In the genomic region with DNA sequence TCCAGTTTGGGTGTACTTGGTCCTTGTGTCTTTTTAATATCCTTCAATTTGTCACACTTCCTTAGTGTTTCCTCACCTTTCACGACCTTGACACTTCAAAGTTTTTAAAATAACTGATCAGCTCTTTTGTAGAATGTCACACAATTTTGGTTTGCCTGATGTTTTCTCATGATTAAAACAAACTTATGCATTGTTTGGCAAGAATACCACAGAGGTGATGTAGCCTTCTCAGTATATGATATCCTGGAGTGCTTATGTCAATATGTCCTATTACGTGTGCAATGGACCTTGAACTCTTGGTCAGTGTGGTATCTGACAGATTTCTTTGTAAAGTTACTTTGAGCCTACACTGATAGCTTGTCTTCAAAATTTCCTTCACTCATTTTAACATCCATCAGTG, we compare ENCODE assay signal across 1 cellular context.
A peak's percentile ranks its signal among the peaks of the same experiment; 100 is the strongest.
TF ChIP-seq lines count a peak whose summit lies in the region.

No MANE protein-coding gene starts in this region.

TF ChIP-seq in HepG2, 621 proteins besides CTCF, POLR2A, EP300 and RAD21 (continued from another document):
- TF ChIP-seq, protein P1, sequence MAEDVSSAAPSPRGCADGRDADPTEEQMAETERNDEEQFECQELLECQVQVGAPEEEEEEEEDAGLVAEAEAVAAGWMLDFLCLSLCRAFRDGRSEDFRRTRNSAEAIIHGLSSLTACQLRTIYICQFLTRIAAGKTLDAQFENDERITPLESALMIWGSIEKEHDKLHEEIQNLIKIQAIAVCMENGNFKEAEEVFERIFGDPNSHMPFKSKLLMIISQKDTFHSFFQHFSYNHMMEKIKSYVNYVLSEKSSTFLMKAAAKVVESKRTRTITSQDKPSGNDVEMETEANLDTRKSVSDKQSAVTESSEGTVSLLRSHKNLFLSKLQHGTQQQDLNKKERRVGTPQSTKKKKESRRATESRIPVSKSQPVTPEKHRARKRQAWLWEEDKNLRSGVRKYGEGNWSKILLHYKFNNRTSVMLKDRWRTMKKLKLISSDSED (CRISPR knock-in tag; IDR thresholded peaks at IDR 0.05), result no peak
- TF ChIP-seq ZBTB20 (CRISPR knock-in tag; IDR thresholded peaks at IDR 0.05; ENCODE audit: borderline replicate concordance, low read depth), result peak; percentile 93; the same call in 1 of the 2 replicates
- no peak for TF ChIP-seq ZNF709 (CRISPR knock-in tag; IDR thresholded peaks at IDR 0.05)
- TF ChIP-seq, protein P2, sequence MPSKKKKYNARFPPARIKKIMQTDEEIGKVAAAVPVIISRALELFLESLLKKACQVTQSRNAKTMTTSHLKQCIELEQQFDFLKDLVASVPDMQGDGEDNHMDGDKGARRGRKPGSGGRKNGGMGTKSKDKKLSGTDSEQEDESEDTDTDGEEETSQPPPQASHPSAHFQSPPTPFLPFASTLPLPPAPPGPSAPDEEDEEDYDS (CRISPR knock-in tag; IDR thresholded peaks at IDR 0.05), result peak; percentile 40; the same call in 1 of the 2 replicates
- TF ChIP-seq FOXP1 (IDR thresholded peaks at IDR 0.05), result no peak; the same call in 1 of the 2 replicates
- peak; percentile 91 for TF ChIP-seq FOXP1 (CRISPR knock-in tag; IDR thresholded peaks at IDR 0.05)
- TF ChIP-seq, protein P3, sequence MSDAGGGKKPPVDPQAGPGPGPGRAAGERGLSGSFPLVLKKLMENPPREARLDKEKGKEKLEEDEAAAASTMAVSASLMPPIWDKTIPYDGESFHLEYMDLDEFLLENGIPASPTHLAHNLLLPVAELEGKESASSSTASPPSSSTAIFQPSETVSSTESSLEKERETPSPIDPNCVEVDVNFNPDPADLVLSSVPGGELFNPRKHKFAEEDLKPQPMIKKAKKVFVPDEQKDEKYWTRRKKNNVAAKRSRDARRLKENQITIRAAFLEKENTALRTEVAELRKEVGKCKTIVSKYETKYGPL (CRISPR knock-in tag; IDR thresholded peaks at IDR 0.05), result peak; percentile 38; the same call in 1 of the 2 replicates
- TF ChIP-seq SALL2 (CRISPR knock-in tag; IDR thresholded peaks at IDR 0.05), result no peak
- TF ChIP-seq NR3C1 (CRISPR knock-in tag; IDR thresholded peaks at IDR 0.05), result no peak
- TF ChIP-seq SALL1 (CRISPR knock-in tag; IDR thresholded peaks at IDR 0.05), result peak; percentile 64; the same call in 1 of the 2 replicates
- TF ChIP-seq, protein P4, sequence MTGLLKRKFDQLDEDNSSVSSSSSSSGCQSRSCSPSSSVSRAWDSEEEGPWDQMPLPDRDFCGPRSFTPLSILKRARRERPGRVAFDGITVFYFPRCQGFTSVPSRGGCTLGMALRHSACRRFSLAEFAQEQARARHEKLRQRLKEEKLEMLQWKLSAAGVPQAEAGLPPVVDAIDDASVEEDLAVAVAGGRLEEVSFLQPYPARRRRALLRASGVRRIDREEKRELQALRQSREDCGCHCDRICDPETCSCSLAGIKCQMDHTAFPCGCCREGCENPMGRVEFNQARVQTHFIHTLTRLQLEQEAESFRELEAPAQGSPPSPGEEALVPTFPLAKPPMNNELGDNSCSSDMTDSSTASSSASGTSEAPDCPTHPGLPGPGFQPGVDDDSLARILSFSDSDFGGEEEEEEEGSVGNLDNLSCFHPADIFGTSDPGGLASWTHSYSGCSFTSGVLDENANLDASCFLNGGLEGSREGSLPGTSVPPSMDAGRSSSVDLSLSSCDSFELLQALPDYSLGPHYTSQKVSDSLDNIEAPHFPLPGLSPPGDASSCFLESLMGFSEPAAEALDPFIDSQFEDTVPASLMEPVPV (CRISPR knock-in tag; IDR thresholded peaks at IDR 0.05), result no peak
- no peak for TF ChIP-seq PITX1 (CRISPR knock-in tag; IDR thresholded peaks at IDR 0.05)
- no peak for TF ChIP-seq ZNF350 (CRISPR knock-in tag; IDR thresholded peaks at IDR 0.05; ENCODE audit: borderline replicate concordance, low read depth)
- TF ChIP-seq ZNF432 (CRISPR knock-in tag; IDR thresholded peaks at IDR 0.05; ENCODE audit: borderline replicate concordance), result no peak
- peak; percentile 99 for TF ChIP-seq JUN (CRISPR knock-in tag; IDR thresholded peaks at IDR 0.05)
- TF ChIP-seq, protein P5, sequence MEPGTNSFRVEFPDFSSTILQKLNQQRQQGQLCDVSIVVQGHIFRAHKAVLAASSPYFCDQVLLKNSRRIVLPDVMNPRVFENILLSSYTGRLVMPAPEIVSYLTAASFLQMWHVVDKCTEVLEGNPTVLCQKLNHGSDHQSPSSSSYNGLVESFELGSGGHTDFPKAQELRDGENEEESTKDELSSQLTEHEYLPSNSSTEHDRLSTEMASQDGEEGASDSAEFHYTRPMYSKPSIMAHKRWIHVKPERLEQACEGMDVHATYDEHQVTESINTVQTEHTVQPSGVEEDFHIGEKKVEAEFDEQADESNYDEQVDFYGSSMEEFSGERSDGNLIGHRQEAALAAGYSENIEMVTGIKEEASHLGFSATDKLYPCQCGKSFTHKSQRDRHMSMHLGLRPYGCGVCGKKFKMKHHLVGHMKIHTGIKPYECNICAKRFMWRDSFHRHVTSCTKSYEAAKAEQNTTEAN (CRISPR knock-in tag; conservative IDR thresholded peaks at IDR 0.05), result peak; percentile 65; the same call in 1 of the 2 replicates
- TF ChIP-seq ZNF17 (CRISPR knock-in tag; IDR thresholded peaks at IDR 0.05), result no peak
- TF ChIP-seq, protein P6, sequence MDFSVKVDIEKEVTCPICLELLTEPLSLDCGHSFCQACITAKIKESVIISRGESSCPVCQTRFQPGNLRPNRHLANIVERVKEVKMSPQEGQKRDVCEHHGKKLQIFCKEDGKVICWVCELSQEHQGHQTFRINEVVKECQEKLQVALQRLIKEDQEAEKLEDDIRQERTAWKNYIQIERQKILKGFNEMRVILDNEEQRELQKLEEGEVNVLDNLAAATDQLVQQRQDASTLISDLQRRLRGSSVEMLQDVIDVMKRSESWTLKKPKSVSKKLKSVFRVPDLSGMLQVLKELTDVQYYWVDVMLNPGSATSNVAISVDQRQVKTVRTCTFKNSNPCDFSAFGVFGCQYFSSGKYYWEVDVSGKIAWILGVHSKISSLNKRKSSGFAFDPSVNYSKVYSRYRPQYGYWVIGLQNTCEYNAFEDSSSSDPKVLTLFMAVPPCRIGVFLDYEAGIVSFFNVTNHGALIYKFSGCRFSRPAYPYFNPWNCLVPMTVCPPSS (IDR thresholded peaks at IDR 0.05), result no peak
- peak; percentile 71 for TF ChIP-seq TCF7 (IDR thresholded peaks at IDR 0.05; ENCODE audit: low read depth)
- TF ChIP-seq ZNF296 (CRISPR knock-in tag; conservative IDR thresholded peaks at IDR 0.05), result no peak
- TF ChIP-seq JUND (CRISPR knock-in tag; IDR thresholded peaks at IDR 0.05), result peak; percentile 91
- TF ChIP-seq CBX1 (IDR thresholded peaks at IDR 0.05; ENCODE audit: low read depth), result no peak
- TF ChIP-seq ZBTB42 (CRISPR knock-in tag; IDR thresholded peaks at IDR 0.05), result no peak
- no peak for TF ChIP-seq PHF21A (CRISPR knock-in tag; IDR thresholded peaks at IDR 0.05)
- TF ChIP-seq CBX2 (IDR thresholded peaks at IDR 0.05; ENCODE audit: low read depth, low read length), result no peak
- no peak for TF ChIP-seq CBX2 (CRISPR knock-in tag; IDR thresholded peaks at IDR 0.05; ENCODE audit: low read depth)
- no peak for TF ChIP-seq BHLHE40 (IDR thresholded peaks at IDR 0.05; ENCODE audit: low read length)
- TF ChIP-seq, protein P7, sequence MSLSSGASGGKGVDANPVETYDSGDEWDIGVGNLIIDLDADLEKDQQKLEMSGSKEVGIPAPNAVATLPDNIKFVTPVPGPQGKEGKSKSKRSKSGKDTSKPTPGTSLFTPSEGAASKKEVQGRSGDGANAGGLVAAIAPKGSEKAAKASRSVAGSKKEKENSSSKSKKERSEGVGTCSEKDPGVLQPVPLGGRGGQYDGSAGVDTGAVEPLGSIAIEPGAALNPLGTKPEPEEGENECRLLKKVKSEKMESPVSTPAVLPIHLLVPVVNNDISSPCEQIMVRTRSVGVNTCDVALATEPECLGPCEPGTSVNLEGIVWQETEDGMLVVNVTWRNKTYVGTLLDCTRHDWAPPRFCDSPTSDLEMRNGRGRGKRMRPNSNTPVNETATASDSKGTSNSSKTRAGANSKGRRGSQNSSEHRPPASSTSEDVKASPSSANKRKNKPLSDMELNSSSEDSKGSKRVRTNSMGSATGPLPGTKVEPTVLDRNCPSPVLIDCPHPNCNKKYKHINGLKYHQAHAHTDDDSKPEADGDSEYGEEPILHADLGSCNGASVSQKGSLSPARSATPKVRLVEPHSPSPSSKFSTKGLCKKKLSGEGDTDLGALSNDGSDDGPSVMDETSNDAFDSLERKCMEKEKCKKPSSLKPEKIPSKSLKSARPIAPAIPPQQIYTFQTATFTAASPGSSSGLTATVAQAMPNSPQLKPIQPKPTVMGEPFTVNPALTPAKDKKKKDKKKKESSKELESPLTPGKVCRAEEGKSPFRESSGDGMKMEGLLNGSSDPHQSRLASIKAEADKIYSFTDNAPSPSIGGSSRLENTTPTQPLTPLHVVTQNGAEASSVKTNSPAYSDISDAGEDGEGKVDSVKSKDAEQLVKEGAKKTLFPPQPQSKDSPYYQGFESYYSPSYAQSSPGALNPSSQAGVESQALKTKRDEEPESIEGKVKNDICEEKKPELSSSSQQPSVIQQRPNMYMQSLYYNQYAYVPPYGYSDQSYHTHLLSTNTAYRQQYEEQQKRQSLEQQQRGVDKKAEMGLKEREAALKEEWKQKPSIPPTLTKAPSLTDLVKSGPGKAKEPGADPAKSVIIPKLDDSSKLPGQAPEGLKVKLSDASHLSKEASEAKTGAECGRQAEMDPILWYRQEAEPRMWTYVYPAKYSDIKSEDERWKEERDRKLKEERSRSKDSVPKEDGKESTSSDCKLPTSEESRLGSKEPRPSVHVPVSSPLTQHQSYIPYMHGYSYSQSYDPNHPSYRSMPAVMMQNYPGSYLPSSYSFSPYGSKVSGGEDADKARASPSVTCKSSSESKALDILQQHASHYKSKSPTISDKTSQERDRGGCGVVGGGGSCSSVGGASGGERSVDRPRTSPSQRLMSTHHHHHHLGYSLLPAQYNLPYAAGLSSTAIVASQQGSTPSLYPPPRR (CRISPR knock-in tag; IDR thresholded peaks at IDR 0.05; ENCODE audit: borderline replicate concordance), result no peak
- no peak for TF ChIP-seq NFIB (CRISPR knock-in tag; IDR thresholded peaks at IDR 0.05; ENCODE audit: borderline replicate concordance)
- TF ChIP-seq ZNF75D (CRISPR knock-in tag; IDR thresholded peaks at IDR 0.05; ENCODE audit: borderline replicate concordance), result no peak
- peak; percentile 54; the same call in 1 of the 2 replicates for TF ChIP-seq ZNF644 (CRISPR knock-in tag; IDR thresholded peaks at IDR 0.05; ENCODE audit: low read depth)
- no peak for TF ChIP-seq SMYD3 (CRISPR knock-in tag; IDR thresholded peaks at IDR 0.05)
- TF ChIP-seq, protein P8, sequence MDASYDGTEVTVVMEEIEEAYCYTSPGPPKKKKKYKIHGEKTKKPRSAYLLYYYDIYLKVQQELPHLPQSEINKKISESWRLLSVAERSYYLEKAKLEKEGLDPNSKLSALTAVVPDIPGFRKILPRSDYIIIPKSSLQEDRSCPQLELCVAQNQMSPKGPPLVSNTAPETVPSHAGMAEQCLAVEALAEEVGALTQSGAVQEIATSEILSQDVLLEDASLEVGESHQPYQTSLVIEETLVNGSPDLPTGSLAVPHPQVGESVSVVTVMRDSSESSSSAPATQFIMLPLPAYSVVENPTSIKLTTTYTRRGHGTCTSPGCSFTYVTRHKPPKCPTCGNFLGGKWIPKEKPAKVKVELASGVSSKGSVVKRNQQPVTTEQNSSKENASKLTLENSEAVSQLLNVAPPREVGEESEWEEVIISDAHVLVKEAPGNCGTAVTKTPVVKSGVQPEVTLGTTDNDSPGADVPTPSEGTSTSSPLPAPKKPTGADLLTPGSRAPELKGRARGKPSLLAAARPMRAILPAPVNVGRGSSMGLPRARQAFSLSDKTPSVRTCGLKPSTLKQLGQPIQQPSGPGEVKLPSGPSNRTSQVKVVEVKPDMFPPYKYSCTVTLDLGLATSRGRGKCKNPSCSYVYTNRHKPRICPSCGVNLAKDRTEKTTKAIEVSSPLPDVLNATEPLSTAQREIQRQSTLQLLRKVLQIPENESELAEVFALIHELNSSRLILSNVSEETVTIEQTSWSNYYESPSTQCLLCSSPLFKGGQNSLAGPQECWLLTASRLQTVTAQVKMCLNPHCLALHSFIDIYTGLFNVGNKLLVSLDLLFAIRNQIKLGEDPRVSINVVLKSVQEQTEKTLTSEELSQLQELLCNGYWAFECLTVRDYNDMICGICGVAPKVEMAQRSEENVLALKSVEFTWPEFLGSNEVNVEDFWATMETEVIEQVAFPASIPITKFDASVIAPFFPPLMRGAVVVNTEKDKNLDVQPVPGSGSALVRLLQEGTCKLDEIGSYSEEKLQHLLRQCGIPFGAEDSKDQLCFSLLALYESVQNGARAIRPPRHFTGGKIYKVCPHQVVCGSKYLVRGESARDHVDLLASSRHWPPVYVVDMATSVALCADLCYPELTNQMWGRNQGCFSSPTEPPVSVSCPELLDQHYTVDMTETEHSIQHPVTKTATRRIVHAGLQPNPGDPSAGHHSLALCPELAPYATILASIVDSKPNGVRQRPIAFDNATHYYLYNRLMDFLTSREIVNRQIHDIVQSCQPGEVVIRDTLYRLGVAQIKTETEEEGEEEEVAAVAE (CRISPR knock-in tag; IDR thresholded peaks at IDR 0.05; ENCODE audit: borderline replicate concordance), result 0 out of 2 replicates have a peak, but pooled peaks have one; percentile 44
